ENCODE assay signal across 8 cellular contexts in the genomic region with DNA sequence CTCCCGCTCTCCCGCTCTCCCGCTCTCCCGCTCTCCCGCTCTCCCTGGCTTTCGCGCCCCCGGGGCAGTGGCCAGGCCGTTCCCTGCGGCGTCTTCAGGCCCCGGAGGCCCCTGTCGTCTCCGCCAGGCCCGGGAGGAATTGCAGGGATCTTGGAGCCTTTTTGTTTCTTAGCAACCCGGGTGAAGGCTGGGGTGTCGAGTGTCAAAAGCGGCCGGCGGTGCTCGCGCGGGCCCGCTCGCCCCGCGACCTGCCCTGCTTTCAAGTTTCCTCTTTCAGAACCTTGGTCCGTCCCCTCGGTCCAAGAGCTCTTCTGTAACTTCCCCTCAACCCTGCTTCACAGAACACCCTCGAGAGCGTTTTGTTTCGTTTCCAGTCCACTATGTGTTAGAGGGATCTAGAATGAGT. TPM values are rescaled to one million over a fixed set of nuclear protein-coding genes. Genes with fewer than 3 reads are reported as not detected.
A peak's percentile ranks its signal among the peaks of the same experiment; 100 is the strongest.
DNase-seq lines count a peak whose midpoint lies in the region; ATAC-seq, FAIRE-seq and TF ChIP-seq lines count a peak whose summit lies in the region.

No MANE protein-coding gene starts in this region.

- peak overlapping the region; percentile 98 for H3K27ac Mint-ChIP-seq in CD8-positive, alpha-beta T cell
- peak overlapping the region; percentile 96 for H3K27ac Mint-ChIP-seq in activated naive CD4-positive, alpha-beta T cell treated with anti-CD3 and anti-CD28 coated beads, Interleukin-2, amount 10 ng/mL, durations not matched to agents 7 days and 5 days
- H3K27ac Mint-ChIP-seq in neural crest cell (ENCODE audit: unreplicated experiment): peak overlapping the region; percentile 94

- BruUV-seq in OCI-LY7 (replicated peaks; lab: Mats Ljungman, UMichigan): no TSS peak

- H3K36me3 Mint-ChIP-seq in CD8-positive, alpha-beta T cell: peaks cover 41% of the 10 kb centered on the region
- peaks cover 42% of the 10 kb centered on the region for H3K36me3 Mint-ChIP-seq in activated naive CD4-positive, alpha-beta T cell treated with anti-CD3 and anti-CD28 coated beads, Interleukin-2, amount 10 ng/mL, durations not matched to agents 7 days and 5 days
- H3K36me3 Mint-ChIP-seq in neural crest cell (ENCODE audit: low read depth): peaks cover 11% of the 10 kb centered on the region

- H3K9me3 Mint-ChIP-seq in CD8-positive, alpha-beta T cell: no peaks in the 10 kb centered on the region
- no peaks in the 10 kb centered on the region for H3K9me3 Mint-ChIP-seq in activated naive CD4-positive, alpha-beta T cell treated with anti-CD3 and anti-CD28 coated beads, Interleukin-2, amount 10 ng/mL, durations not matched to agents 7 days and 5 days
- H3K9me3 Mint-ChIP-seq in neural crest cell: no peaks in the 10 kb centered on the region

- CTCF ChIA-PET in CD8-positive, alpha-beta T cell (lab: Charles Lee): interaction anchor here (2.3 kb wide), 1 partner anchor 21 kb away, joined by 7 read pairs; no protein-coding TSS in a partner anchor
- CTCF ChIA-PET in OCI-LY7 (lab: Charles Lee; ENCODE audit: unreplicated experiment): no interaction called here
- CTCF ChIA-PET in activated naive CD4-positive, alpha-beta T cell treated with anti-CD3 and anti-CD28 coated beads, Interleukin-2, amount 10 ng/mL, durations not matched to agents 7 days and 5 days (lab: Charles Lee): interaction anchor here (0.6 to 3.3 kb wide), 3 partner anchors 74 to 242 kb away, joined by 3 to 10 read pairs (median 3); a partner anchor contains a TSS

- no peak for TF ChIP-seq CTCF in CD8-positive, alpha-beta T cell (IDR thresholded peaks at IDR 0.05)
- no peak for TF ChIP-seq CTCF in OCI-LY7 (conservative IDR thresholded peaks at IDR 0.05; ENCODE audit: low read length)
- no peak for TF ChIP-seq CTCF in neural crest cell (conservative IDR thresholded peaks at IDR 0.05)

- 0 out of 2 replicates have a peak overlapping the region, but pooled peaks have one; percentile 17 for H2AFZ ChIP-seq in OCI-LY7 (ENCODE audit: low read length)

- POLR2A ChIA-PET in CD8-positive, alpha-beta T cell (lab: Charles Lee): interaction anchor here (0.6 to 4.9 kb wide), 5 partner anchors 10 to 150 kb away, joined by 3 to 82 read pairs (median 4); a partner anchor contains a TSS
- POLR2A ChIA-PET in OCI-LY7 (lab: Charles Lee): no interaction called here

- no peaks in the 10 kb centered on the region for H3K36me3 ChIP-seq in CD8-positive, alpha-beta T cell (ENCODE audit: insufficient read depth, low read length)
- H3K36me3 ChIP-seq in OCI-LY7 (ENCODE audit: insufficient read depth, low read length): peaks cover 30% of the 10 kb centered on the region

- no peak for ATAC-seq in CD8-positive, alpha-beta T cell
- ATAC-seq in GM19372 (IDR thresholded peaks at IDR 0.05; ENCODE audit: low read depth, unreplicated experiment): peak; percentile 22
- ATAC-seq in HG03460 (IDR thresholded peaks at IDR 0.05; ENCODE audit: unreplicated experiment): peak; percentile 21

- H3K4me1 Mint-ChIP-seq in CD8-positive, alpha-beta T cell (ENCODE audit: low read depth): peaks cover 49% of the 10 kb centered on the region
- H3K4me1 Mint-ChIP-seq in activated naive CD4-positive, alpha-beta T cell treated with anti-CD3 and anti-CD28 coated beads, Interleukin-2, amount 10 ng/mL, durations not matched to agents 7 days and 5 days: peaks cover 47% of the 10 kb centered on the region
- peaks cover 37% of the 10 kb centered on the region for H3K4me1 Mint-ChIP-seq in neural crest cell

- H3K27ac ChIP-seq in CD8-positive, alpha-beta T cell (ENCODE audit: low read depth, low read length): peak overlapping the region; percentile 94
- peak overlapping the region; percentile 64 for H3K27ac ChIP-seq in OCI-LY7 (ENCODE audit: low read depth, low read length, poor library complexity, severe bottlenecking)

- peak overlapping the region; percentile 99 for H3K4me3 Mint-ChIP-seq in CD8-positive, alpha-beta T cell
- H3K4me3 Mint-ChIP-seq in activated naive CD4-positive, alpha-beta T cell treated with anti-CD3 and anti-CD28 coated beads, Interleukin-2, amount 10 ng/mL, durations not matched to agents 7 days and 5 days: peak overlapping the region; percentile 99
- peak overlapping the region; percentile 99 for H3K4me3 Mint-ChIP-seq in neural crest cell

- no peaks in the 10 kb centered on the region for H3K9me2 ChIP-seq in OCI-LY7 (ENCODE audit: insufficient read depth, low read length)

- FAIRE-seq in frontal cortex (lab: Jason Lieb, UNC): no peak

- intact Hi-C loops in CD8-positive, alpha-beta T cell (cut with DNase I, micrococcal nuclease): loop anchor here (2.0 to 5.0 kb wide), 3 partner anchors 20 to 379 kb away; a partner anchor contains a TSS
- intact Hi-C loops in OCI-LY7 (cut with micrococcal nuclease; ENCODE audit: unreplicated experiment): loop anchor here (5.0 kb wide), 1 partner anchor 406 kb away; no protein-coding TSS in a partner anchor

- H3K9me3 ChIP-seq in CD8-positive, alpha-beta T cell (ENCODE audit: low read length): no peaks in the 10 kb centered on the region
- no peaks in the 10 kb centered on the region for H3K9me3 ChIP-seq in OCI-LY7 (ENCODE audit: low read length)

- peak overlapping the region; percentile 78 for H3K4me2 ChIP-seq in OCI-LY7 (ENCODE audit: low read length)

- DNase-seq in CD8-positive, alpha-beta T cell: peak in 6 of 7 experiments; percentile 7 to 61 (median 28)
- DNase-seq in OCI-LY7 (ENCODE audit: low spot score): peak; percentile 39
- DNase-seq in activated naive CD4-positive, alpha-beta T cell treated with anti-CD3 and anti-CD28 coated beads, Interleukin-2, amount 10 ng/mL, durations not matched to agents 7 days and 5 days: peak; percentile 57
- peak; percentile 43 to 55 for DNase-seq in frontal cortex (ENCODE audit: low spot score in 2 of 2)
- peak; percentile 45 for DNase-seq in neural crest cell (ENCODE audit: low read depth, low spot score)
- peak; percentile 56 for DNase-seq in ureter (ENCODE audit: low spot score)

- H3K27me3 Mint-ChIP-seq in CD8-positive, alpha-beta T cell (ENCODE audit: low read depth): no peaks in the 10 kb centered on the region
- H3K27me3 Mint-ChIP-seq in activated naive CD4-positive, alpha-beta T cell treated with anti-CD3 and anti-CD28 coated beads, Interleukin-2, amount 10 ng/mL, durations not matched to agents 7 days and 5 days: no peaks in the 10 kb centered on the region
- no peaks in the 10 kb centered on the region for H3K27me3 Mint-ChIP-seq in neural crest cell (ENCODE audit: low read depth)

- peaks cover 55% of the 10 kb centered on the region for H3K79me2 ChIP-seq in OCI-LY7 (ENCODE audit: insufficient read depth, low read depth, low read length)

- H3K4me1 ChIP-seq in CD8-positive, alpha-beta T cell (ENCODE audit: insufficient read depth, low read length): peaks cover 39% of the 10 kb centered on the region
- peaks cover 25% of the 10 kb centered on the region for H3K4me1 ChIP-seq in OCI-LY7 (ENCODE audit: insufficient read depth, low read length, poor library complexity, severe bottlenecking)

- peak overlapping the region; percentile 95 for H3K4me3 ChIP-seq in CD8-positive, alpha-beta T cell (ENCODE audit: low read depth, low read length)
- peak overlapping the region; percentile 96 for H3K4me3 ChIP-seq in OCI-LY7 (ENCODE audit: low read depth, low read length, poor library complexity, severe bottlenecking)

- peaks cover 9% of the 10 kb centered on the region; the same call in 1 of the 2 replicates for H4K20me1 ChIP-seq in OCI-LY7 (ENCODE audit: insufficient read depth, low read length)

- no peaks in the 10 kb centered on the region for H3K27me3 ChIP-seq in CD8-positive, alpha-beta T cell (ENCODE audit: insufficient read depth, low read length)

RNA-seq across cellular contexts. Expression of a gene that starts 1.4 kb away (rescaled TPM):
- 100 to 1,000 TPM; 198 to 219 TPM for total RNA-seq in CD8-positive, alpha-beta T cell
- total RNA-seq in OCI-LY7 (2014; rRNA removed; shearing (Covaris generic)): 17.5 and 25.8 TPM in 2 replicates
- total RNA-seq in OCI-LY7 (2022) (32.7 and 39.1 TPM in 2 replicates), frontal cortex (77.9 TPM), neural crest cell (49.9 and 51.6 TPM in 2 replicates), ureter (19.3 TPM)
